24 cellular contexts compared by ENCODE assay signal in the genomic region with DNA sequence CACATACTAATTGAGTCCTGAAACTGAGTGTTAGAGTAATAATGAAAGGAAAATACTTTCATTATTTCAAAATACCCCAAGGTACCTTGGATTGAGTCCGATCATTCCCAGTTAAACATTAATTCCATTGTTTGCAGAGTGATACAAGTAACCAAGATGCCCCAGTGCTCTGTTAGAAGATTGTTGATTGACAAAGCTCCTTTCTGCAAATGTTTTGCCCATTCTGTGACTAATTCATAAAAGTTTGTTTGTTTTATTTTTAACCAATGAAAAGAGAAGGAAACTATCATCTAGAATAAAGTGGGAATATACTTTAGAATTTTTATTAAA.
DNase-seq lines count a peak whose midpoint lies in the region; ATAC-seq, FAIRE-seq and TF ChIP-seq lines count a peak whose summit lies in the region.
"Had no signal": no experiment of that assay in that cellular context is flagged by ENCODE, and none has a peak within 500 bp of the region (broad histone marks: within the 10 kb centered on the region; RNA-seq: fewer than 3 reads in every experiment).

No MANE protein-coding gene starts in this region.

- peaks cover 14% of the 10 kb centered on the region for H3K36me3 Mint-ChIP-seq in nephron (ENCODE audit: low read depth)
- no peaks in the 10 kb centered on the region for H3K36me3 Mint-ChIP-seq in CD4-positive, alpha-beta memory T cell
- H3K36me3 Mint-ChIP-seq: activated naive CD4-positive, alpha-beta T cell treated with anti-CD3 and anti-CD28 coated beads, Interleukin-2, amount 50 U/mL, for 24 hours; CD8-positive, alpha-beta T cell; natural killer cell treated with Interleukin-12 subunit alpha and Interleukin-12 subunit beta and Interleukin-15 and Interleukin-18, amount 100 ng/mL, for 72 hours had no signal

- no peaks in the 10 kb centered on the region for H4K20me1 ChIP-seq in GM12878 (ENCODE audit: control insufficient read depth, insufficient read depth)

- FAIRE-seq in GM12878 (lab: Jason Lieb, UNC), result no peak

- no peak overlapping the region for H3K27ac ChIP-seq in GM12878 (ENCODE audit: control insufficient read depth, insufficient read depth)
- no peak overlapping the region for H3K27ac ChIP-seq in prostate gland
- H3K27ac ChIP-seq in CD4-positive, alpha-beta memory T cell (ENCODE audit: low read depth, low read length), result no peak overlapping the region
- H3K27ac ChIP-seq: transverse colon had no signal

- H3K9ac ChIP-seq in GM12878 (ENCODE audit: control insufficient read depth, insufficient read depth, low read length), result no peak overlapping the region

- H3K4me3 Mint-ChIP-seq in nephron, result no peak overlapping the region
- no peak overlapping the region for H3K4me3 Mint-ChIP-seq in CD4-positive, alpha-beta memory T cell
- H3K4me3 Mint-ChIP-seq: activated naive CD4-positive, alpha-beta T cell treated with anti-CD3 and anti-CD28 coated beads, Interleukin-2, amount 50 U/mL, for 24 hours; activated T-cell treated with anti-CD3 and anti-CD28 coated beads, Interleukin-2, amount 50 U/mL, for 4 hours; CD8-positive, alpha-beta T cell; GM23338; natural killer cell treated with Interleukin-12 subunit alpha and Interleukin-12 subunit beta and Interleukin-15 and Interleukin-18, amount 100 ng/mL, for 72 hours; stimulated activated naive CD8-positive, alpha-beta T cell treated with anti-CD3 and anti-CD28 coated beads, Interleukin-15, amount 100 ng/mL, for 72 hours had no signal

- H3K27me3 Mint-ChIP-seq in nephron (ENCODE audit: low read depth), result peaks cover 5% of the 10 kb centered on the region
- no peaks in the 10 kb centered on the region for H3K27me3 Mint-ChIP-seq in CD4-positive, alpha-beta memory T cell
- H3K27me3 Mint-ChIP-seq: activated naive CD4-positive, alpha-beta T cell treated with anti-CD3 and anti-CD28 coated beads, Interleukin-2, amount 50 U/mL, for 24 hours; natural killer cell treated with Interleukin-12 subunit alpha and Interleukin-12 subunit beta and Interleukin-15 and Interleukin-18, amount 100 ng/mL, for 72 hours; stimulated activated naive CD8-positive, alpha-beta T cell treated with anti-CD3 and anti-CD28 coated beads, Interleukin-15, amount 100 ng/mL, for 72 hours had no signal

- SMC1A ChIA-PET in GM12878 (lab: Charles Lee; ENCODE audit: uncharacterized antibody, unreplicated experiment), result interaction anchor here (0.9 to 1.5 kb wide), 2 partner anchors 9 to 13 kb away, joined by 3 read pairs; no protein-coding TSS in a partner anchor

- H3K4me3 ChIP-seq in GM12878, result no peak overlapping the region
- no peak overlapping the region for H3K4me3 ChIP-seq in prostate gland
- H3K4me3 ChIP-seq in CD4-positive, alpha-beta memory T cell (ENCODE audit: low read length in 2 of 2), result no peak overlapping the region
- H3K4me3 ChIP-seq: GM23338, transverse colon had no signal

- H3K36me3 ChIP-seq in GM12878 (ENCODE audit: control insufficient read depth in 2 of 2, insufficient read depth in 2 of 2, low read length in 1 of 2), result no peaks in the 10 kb centered on the region
- H3K36me3 ChIP-seq in prostate gland, result no peaks in the 10 kb centered on the region
- H3K36me3 ChIP-seq in CD4-positive, alpha-beta memory T cell (ENCODE audit: insufficient read depth, low read length), result no peaks in the 10 kb centered on the region
- H3K36me3 ChIP-seq: transverse colon had no signal

- no peak for TF ChIP-seq POLR2A in GM12878 (IDR thresholded peaks at IDR 0.05; ENCODE audit: low read depth, low read length)
- no peak for TF ChIP-seq POLR2A in prostate gland (IDR thresholded peaks at IDR 0.05)

- H3K4me1 ChIP-seq in GM12878 (ENCODE audit: control insufficient read depth, insufficient read depth, low read length) (no peaks in the 10 kb centered on the region), prostate gland (replicated peaks) (no peaks in the 10 kb centered on the region)
- no peaks in the 10 kb centered on the region for H3K4me1 ChIP-seq in CD4-positive, alpha-beta memory T cell (ENCODE audit: insufficient read depth, low read length)
- H3K4me1 ChIP-seq: transverse colon had no signal

- H3K27ac Mint-ChIP-seq in nephron, result peak overlapping the region; percentile 41 to 82 (median 53)
- no peak overlapping the region for H3K27ac Mint-ChIP-seq in CD4-positive, alpha-beta memory T cell
- H3K27ac Mint-ChIP-seq: activated naive CD4-positive, alpha-beta T cell treated with anti-CD3 and anti-CD28 coated beads, Interleukin-2, amount 50 U/mL, for 24 hours; CD8-positive, alpha-beta T cell; natural killer cell treated with Interleukin-12 subunit alpha and Interleukin-12 subunit beta and Interleukin-15 and Interleukin-18, amount 100 ng/mL, for 72 hours; stimulated activated naive CD8-positive, alpha-beta T cell treated with anti-CD3 and anti-CD28 coated beads, Interleukin-15, amount 100 ng/mL, for 72 hours had no signal

- H3K4me2 ChIP-seq in GM12878 (ENCODE audit: control insufficient read depth, insufficient read depth), result no peak overlapping the region
- H3K4me2 ChIP-seq: GM23338 had no signal

- no peak for TF ChIP-seq EP300 in GM12878 (IDR thresholded peaks at IDR 0.05; ENCODE audit: borderline replicate concordance in 1 of 2, control insufficient read depth in 1 of 2, low read depth in 2 of 2, low read length in 2 of 2)

- BruUV-seq in GM12878 (replicated peaks; lab: Mats Ljungman, UMichigan), result no TSS peak

- POLR2A ChIA-PET in GM12878 (lab: Charles Lee), result no interaction called here
- POLR2A ChIA-PET in CD4-positive, alpha-beta memory T cell (lab: Charles Lee; ENCODE audit: partially characterized antibody), result no interaction called here

- TF ChIP-seq RAD21 in GM12878 (IDR thresholded peaks at IDR 0.05; ENCODE audit: insufficient read depth, low read depth, low read length), result no peak

- intact Hi-C loops in GM12878 (cut with micrococcal nuclease; ENCODE audit: unreplicated experiment) (no loop called here), prostate gland (cut with DNase I) (no loop called here)
- intact Hi-C loops in CD4-positive, alpha-beta memory T cell (cut with micrococcal nuclease), result no loop called here

- in situ Hi-C loops in GM12878 (cut with MboI), result no loop called here

- H3K4me1 Mint-ChIP-seq in nephron, result peaks cover 22% of the 10 kb centered on the region
- no peaks in the 10 kb centered on the region for H3K4me1 Mint-ChIP-seq in CD4-positive, alpha-beta memory T cell
- H3K4me1 Mint-ChIP-seq: activated naive CD4-positive, alpha-beta T cell treated with anti-CD3 and anti-CD28 coated beads, Interleukin-2, amount 50 U/mL, for 24 hours; stimulated activated naive CD8-positive, alpha-beta T cell treated with anti-CD3 and anti-CD28 coated beads, Interleukin-15, amount 100 ng/mL, for 72 hours had no signal

- peak; percentile 76 for ATAC-seq in GM18861 (IDR thresholded peaks at IDR 0.05; ENCODE audit: unreplicated experiment)
- ATAC-seq in HG03139 (IDR thresholded peaks at IDR 0.05; ENCODE audit: unreplicated experiment), result peak; percentile 66
- ATAC-seq in GM12878, result peak; percentile 44; the same call in 2 of the 3 replicates
- ATAC-seq in GM18517 (IDR thresholded peaks at IDR 0.05; ENCODE audit: unreplicated experiment), result no peak
- ATAC-seq: activated T-cell treated with anti-CD3 and anti-CD28 coated beads, Interleukin-2, amount 50 U/mL, for 4 hours; CD8-positive, alpha-beta T cell; GM23338; left cardiac atrium; natural killer cell treated with Interleukin-12 subunit alpha and Interleukin-12 subunit beta and Interleukin-15 and Interleukin-18, amount 100 ng/mL, for 72 hours; stimulated activated naive CD8-positive, alpha-beta T cell treated with anti-CD3 and anti-CD28 coated beads, Interleukin-15, amount 100 ng/mL, for 72 hours had no signal

- H3K27me3 ChIP-seq in GM12878 (replicated peaks in 1 of 2; ENCODE audit: control insufficient read depth in 2 of 2, insufficient read depth in 2 of 2, low read length in 1 of 2) (no peaks in the 10 kb centered on the region), prostate gland (replicated peaks; ENCODE audit: insufficient read depth) (no peaks in the 10 kb centered on the region)
- no peaks in the 10 kb centered on the region for H3K27me3 ChIP-seq in CD4-positive, alpha-beta memory T cell (ENCODE audit: insufficient read depth, low read length)
- H3K27me3 ChIP-seq: transverse colon had no signal

- TF ChIP-seq CTCF in GM12878 (IDR thresholded peaks at IDR 0.05 in 2 of 3, conservative IDR thresholded peaks at IDR 0.05 in 1 of 3; ENCODE audit: control insufficient read depth in 2 of 3, extremely low read depth in 1 of 3, insufficient read depth in 1 of 3, low read depth in 3 of 3, low read length in 3 of 3) (no peak), nephron (IDR thresholded peaks at IDR 0.05; ENCODE audit: unreplicated experiment in 3 of 3) (no peak), prostate gland (IDR thresholded peaks at IDR 0.05) (no peak)

- RAD21 ChIA-PET in GM12878 (lab: Charles Lee; ENCODE audit: unreplicated experiment), result no interaction called here

- H3K9me3 ChIP-seq in GM12878 (replicated peaks; ENCODE audit: control insufficient read depth, insufficient read depth, low read length) (no peaks in the 10 kb centered on the region), prostate gland (no peaks in the 10 kb centered on the region)
- H3K9me3 ChIP-seq in CD4-positive, alpha-beta memory T cell (ENCODE audit: control insufficient read depth in 1 of 2, low read length in 2 of 2), result no peaks in the 10 kb centered on the region

- no peak overlapping the region for H2AFZ ChIP-seq in GM12878 (ENCODE audit: control insufficient read depth, low read depth, low read length)
- H2AFZ ChIP-seq: GM23338 had no signal

- CTCF ChIA-PET in GM12878 (lab: Yijun Ruan, JAX), result no interaction called here
- CTCF ChIA-PET in CD4-positive, alpha-beta memory T cell (lab: Charles Lee; ENCODE audit: partially characterized antibody), result no interaction called here

- H3K79me2 ChIP-seq in GM12878 (ENCODE audit: control insufficient read depth, insufficient read depth, low read length), result no peaks in the 10 kb centered on the region

- 0% methylated on average over 1 of the region's 1 CpG for WGBS in GM12878 (ENCODE audit: insufficient coverage, insufficient replicate concordance, low lambda C conversion rate, missing lambda C conversion rate)
- WGBS in prostate gland, result 83% methylated on average over 1 of the region's 1 CpG

- no peak for DNase-seq in GM12878 (ENCODE audit: low read depth, low spot score)
- DNase-seq in prostate gland (ENCODE audit: low spot score), result no peak
- no peak for DNase-seq in activated gamma-delta T cell treated with Interleukin-2 at 50 U/mL for 16 hours
- no peak for DNase-seq in CD4-positive, alpha-beta memory T cell
- DNase-seq: activated CD4-positive, CD25-positive, alpha-beta regulatory T cell treated with anti-CD3 and anti-CD28 coated beads, Interleukin-2, amount 50 U/mL, for 72 hours; activated CD8-positive, alpha-beta memory T cell treated with anti-CD3 and anti-CD28 coated beads for 24 hours; activated T-cell treated with anti-CD3 and anti-CD28 coated beads, Interleukin-2, amount 50 U/mL, for 4 hours; CD8-positive, alpha-beta T cell; cerebellar nuclear complex; DND-41; left cardiac atrium; MM.1S; NCI-H1436 treated with DMSO at 0.1 percent for 48 hours; NCI-H2171; NCI-H526; stimulated activated naive CD8-positive, alpha-beta T cell treated with anti-CD3 and anti-CD28 coated beads, Interleukin-15, amount 100 ng/mL, for 72 hours; transverse colon had no signal

- H3K9me3 Mint-ChIP-seq in nephron, result peaks cover 13% of the 10 kb centered on the region
- peaks cover 0 to 5% (median 0%) of the 10 kb centered on the region in 8 donors for H3K9me3 Mint-ChIP-seq in CD4-positive, alpha-beta memory T cell
- H3K9me3 Mint-ChIP-seq: activated naive CD4-positive, alpha-beta T cell treated with anti-CD3 and anti-CD28 coated beads, Interleukin-2, amount 50 U/mL, for 24 hours; activated T-cell treated with anti-CD3 and anti-CD28 coated beads, Interleukin-2, amount 50 U/mL, for 4 hours; CD8-positive, alpha-beta T cell had no signal

Comparison
In these comparisons a context has a peak if more than half of its experiments do, and no peak if none do; other contexts are left out.
1. H3K27ac Mint-ChIP-seq: peak in nephron (3 of 3); none in CD4-positive, alpha-beta memory T cell (0 of 7).